ENCODE assay signal across 1 cellular context in genomic region chr15:45612790-45613415, GRCh38.
TF ChIP-seq lines count a peak whose summit lies in the region.

No MANE protein-coding gene starts in this region.

TF ChIP-seq in A549, 52 proteins besides CTCF, POLR2A, EP300 and RAD21 (continued from another document):
- TF ChIP-seq HOXB5 (CRISPR knock-in tag; IDR thresholded peaks at IDR 0.05) (no peak), ZNF302 (CRISPR knock-in tag; IDR thresholded peaks at IDR 0.05) (no peak), CBX2 (IDR thresholded peaks at IDR 0.05; ENCODE audit: borderline replicate concordance, low read depth) (no peak), CHD2 (IDR thresholded peaks at IDR 0.05; ENCODE audit: low read length, partially characterized antibody) (no peak), HEYL (CRISPR knock-in tag; IDR thresholded peaks at IDR 0.05) (no peak), TP53 (CRISPR knock-in tag; IDR thresholded peaks at IDR 0.05) (no peak), RFX5 (IDR thresholded peaks at IDR 0.05) (no peak)
